27 cellular contexts compared by ENCODE assay signal in the genomic region with DNA sequence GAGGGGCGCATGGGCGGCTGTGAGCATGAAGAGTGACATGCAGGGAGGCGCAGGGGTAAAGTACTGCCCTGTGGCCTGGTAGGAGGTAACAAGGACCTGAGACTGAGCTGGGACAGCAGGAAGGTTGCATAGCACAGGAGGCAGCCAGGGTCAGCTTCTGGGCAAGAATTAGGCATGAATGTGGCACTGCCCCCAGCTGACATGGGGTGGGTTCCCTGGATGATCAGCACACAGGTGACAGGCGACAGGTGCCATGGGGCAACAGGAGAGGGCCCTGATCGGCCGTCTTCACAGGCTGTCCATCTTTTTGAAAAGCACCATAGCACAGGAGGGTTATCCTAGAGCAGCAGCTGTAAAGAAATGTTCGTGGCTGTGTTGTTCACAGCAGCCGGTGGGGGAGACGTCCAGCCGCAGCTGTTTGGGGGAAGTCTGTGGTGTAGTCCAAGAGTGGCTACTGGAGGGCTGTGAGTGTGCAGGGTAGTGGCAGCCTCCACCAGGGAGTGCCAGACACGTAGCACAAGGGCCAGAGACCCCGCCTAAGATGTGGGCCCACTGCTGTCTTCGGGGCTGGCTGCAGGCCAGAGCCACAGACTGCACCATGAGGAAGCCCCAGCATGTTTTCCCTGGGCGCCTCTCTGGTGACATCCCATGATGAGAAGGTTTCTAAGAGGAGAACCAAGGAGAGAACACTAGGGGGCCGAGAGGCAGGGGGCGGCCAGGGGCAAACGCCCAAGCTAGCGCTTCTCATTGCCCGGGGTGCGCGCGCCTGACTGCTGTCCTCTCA. TPM values are rescaled to one million over a fixed set of nuclear protein-coding genes. Genes with fewer than 3 reads are reported as not detected.
A peak's percentile ranks its signal among the peaks of the same experiment; 100 is the strongest.
DNase-seq lines count a peak whose midpoint lies in the region; ATAC-seq and TF ChIP-seq lines count a peak whose summit lies in the region.
"Had no signal": no experiment of that assay in that cellular context is flagged by ENCODE, and none has a peak within 500 bp of the region (broad histone marks: within the 10 kb centered on the region; RNA-seq: fewer than 3 reads in every experiment).

No MANE protein-coding gene starts in this region.

- no peaks in the 10 kb centered on the region for H3K79me2 ChIP-seq in DND-41 (ENCODE audit: insufficient read depth, low read length)

- H3K4me2 ChIP-seq in DND-41 (ENCODE audit: insufficient read depth, low read length): no peak overlapping the region

- H3K4me1 ChIP-seq in DND-41 (ENCODE audit: insufficient read depth, low read length): no peaks in the 10 kb centered on the region
- H3K4me1 ChIP-seq: heart left ventricle, thyroid gland had no signal

- TF ChIP-seq CTCF in DND-41 (IDR thresholded peaks at IDR 0.05; ENCODE audit: borderline replicate concordance, extremely low read depth, low read length, poor library complexity, severe bottlenecking) (no peak), chondrocyte (IDR thresholded peaks at IDR 0.05) (no peak)

- no peaks in the 10 kb centered on the region for H3K9me3 Mint-ChIP-seq in activated naive CD8-positive, alpha-beta T cell treated with anti-CD3 and anti-CD28 coated beads, Interleukin-2, amount 10 ng/mL, durations not matched to agents 7 days and 5 days
- no peaks in the 10 kb centered on the region for H3K9me3 Mint-ChIP-seq in chondrocyte (ENCODE audit: low read depth)
- H3K9me3 Mint-ChIP-seq: activated B cell treated with CpG ODN at 0.5 μM for 24 hours, naive B cell had no signal

- H3K9ac ChIP-seq in DND-41 (ENCODE audit: low read depth, low read length): no peak overlapping the region

- no peaks in the 10 kb centered on the region for H3K4me1 Mint-ChIP-seq in activated naive CD8-positive, alpha-beta T cell treated with anti-CD3 and anti-CD28 coated beads, Interleukin-2, amount 10 ng/mL, durations not matched to agents 7 days and 5 days
- H3K4me1 Mint-ChIP-seq in chondrocyte (ENCODE audit: low read depth): no peaks in the 10 kb centered on the region
- H3K4me1 Mint-ChIP-seq: activated B cell treated with CpG ODN at 0.5 μM for 24 hours had no signal

- H4K20me1 ChIP-seq in DND-41 (ENCODE audit: insufficient read depth, low read length): 0 out of 2 replicates have a peak, but pooled peaks cover 3% of the 10 kb centered on the region

- H2AFZ ChIP-seq in DND-41 (ENCODE audit: low read depth, low read length): no peak overlapping the region

- intact Hi-C loops in posterior vena cava (cut with DNase I): loop anchor here in 1 of 2 donors (2.0 kb wide), 1 partner anchor 13 kb away; no protein-coding TSS in a partner anchor

- ATAC-seq in DND-41 (ENCODE audit: insufficient read depth, low read depth): peak; percentile 22; the same call in 2 of the 3 replicates
- ATAC-seq in activated naive CD8-positive, alpha-beta T cell treated with anti-CD3 and anti-CD28 coated beads, Interleukin-2, amount 10 ng/mL, durations not matched to agents 7 days and 5 days (ENCODE audit: low read depth): peak; percentile 23
- ATAC-seq: heart left ventricle, left colon had no signal

- H3K4me3 Mint-ChIP-seq in activated naive CD8-positive, alpha-beta T cell treated with anti-CD3 and anti-CD28 coated beads, Interleukin-2, amount 10 ng/mL, durations not matched to agents 7 days and 5 days: no peak overlapping the region
- H3K4me3 Mint-ChIP-seq in chondrocyte (ENCODE audit: unreplicated experiment): no peak overlapping the region
- H3K4me3 Mint-ChIP-seq: activated B cell treated with CpG ODN at 0.5 μM for 24 hours; CD4-positive, alpha-beta memory T cell had no signal

- no peak overlapping the region for H3K27ac Mint-ChIP-seq in activated naive CD8-positive, alpha-beta T cell treated with anti-CD3 and anti-CD28 coated beads, Interleukin-2, amount 10 ng/mL, durations not matched to agents 7 days and 5 days
- no peak overlapping the region for H3K27ac Mint-ChIP-seq in chondrocyte (ENCODE audit: unreplicated experiment)
- H3K27ac Mint-ChIP-seq: activated B cell treated with CpG ODN at 0.5 μM for 24 hours, naive B cell had no signal

- DNase-seq in DND-41: no peak
- DNase-seq in Kasumi-1 (lab: John Stamatoyannopoulos, UW): peak; percentile 39 to 42
- no peak for DNase-seq in activated naive CD8-positive, alpha-beta T cell treated with anti-CD3 and anti-CD28 coated beads, Interleukin-2, amount 10 ng/mL, durations not matched to agents 7 days and 5 days
- DNase-seq in posterior vena cava (ENCODE audit: low spot score): peak; percentile 77
- no peak for DNase-seq in chondrocyte (ENCODE audit: low spot score)
- DNase-seq in activated T-cell treated with anti-CD3 and anti-CD28 coated beads, Interleukin-2, amount 50 U/mL, for 48 hours: no peak
- DNase-seq in NCI-H748 treated with DMSO at 0.1 percent for 48 hours (lab: John Stamatoyannopoulos, UW): no peak
- DNase-seq: activated B cell treated with CpG ODN at 0.5 μM for 24 hours; activated CD4-positive, alpha-beta T cell treated with anti-CD3 and anti-CD28 coated beads, Interleukin-2, amount 50 U/mL, for 4 hours; activated effector memory CD4-positive, alpha-beta T cell treated with anti-CD3 and anti-CD28 coated beads, Interleukin-2, amount 50 U/mL, for 16 hours; activated T-cell treated with anti-CD3 and anti-CD28 coated beads for 4 hours; brain microvascular endothelial cell; CD4-positive, alpha-beta memory T cell; effector CD4-positive, alpha-beta T cell; foreskin fibroblast; heart left ventricle; left colon; mesenchymal stem cell; MG63; naive B cell; NCI-H146; NCI-H69; ovary; stimulated activated CD4-positive, alpha-beta T cell treated with anti-CD3 and anti-CD28 coated beads, Interleukin-12 subunit alpha, Interleukin-12 subunit beta, amount 100 ng/mL, for 4 hours; stimulated activated CD4-positive, alpha-beta T cell treated with anti-CD3 and anti-CD28 coated beads, Interleukin-4, amount 100 ng/mL, for 4 hours; stimulated activated naive CD4-positive, alpha-beta T cell treated with Interleukin-2 at 50 U/mL for 16 hours; thyroid gland had no signal

- no peak overlapping the region for H3K27ac ChIP-seq in DND-41 (ENCODE audit: low read length)
- H3K27ac ChIP-seq: brain microvascular endothelial cell, heart left ventricle, ovary, thyroid gland had no signal

- POLR2A ChIA-PET in activated naive CD8-positive, alpha-beta T cell treated with anti-CD3 and anti-CD28 coated beads, Interleukin-2, amount 10 ng/mL, durations not matched to agents 7 days and 5 days (lab: Charles Lee): interaction anchor here (1.0 kb wide), 1 partner anchor 27 kb away, joined by 3 read pairs; a partner anchor contains a TSS

- no peaks in the 10 kb centered on the region; the same call in 1 of the 2 replicates for H3K36me3 ChIP-seq in DND-41 (ENCODE audit: insufficient read depth, low read length)
- H3K36me3 ChIP-seq: ovary had no signal

- no peaks in the 10 kb centered on the region for H3K27me3 ChIP-seq in DND-41 (ENCODE audit: insufficient read depth, low read length, poor library complexity)
- H3K27me3 ChIP-seq: brain microvascular endothelial cell, heart left ventricle, MG63, ovary, thyroid gland had no signal

- no peak overlapping the region for H3K4me3 ChIP-seq in DND-41 (ENCODE audit: low read depth in 1 of 2, low read length in 2 of 2)
- H3K4me3 ChIP-seq: heart left ventricle, MG63, ovary, thyroid gland had no signal

- peaks cover 3% of the 10 kb centered on the region for H3K36me3 Mint-ChIP-seq in activated naive CD8-positive, alpha-beta T cell treated with anti-CD3 and anti-CD28 coated beads, Interleukin-2, amount 10 ng/mL, durations not matched to agents 7 days and 5 days
- H3K36me3 Mint-ChIP-seq in chondrocyte (ENCODE audit: low read depth): peaks cover 11% of the 10 kb centered on the region
- H3K36me3 Mint-ChIP-seq: CD4-positive, alpha-beta memory T cell; naive B cell had no signal

- no peaks in the 10 kb centered on the region for H3K27me3 Mint-ChIP-seq in activated naive CD8-positive, alpha-beta T cell treated with anti-CD3 and anti-CD28 coated beads, Interleukin-2, amount 10 ng/mL, durations not matched to agents 7 days and 5 days
- no peaks in the 10 kb centered on the region for H3K27me3 Mint-ChIP-seq in chondrocyte (ENCODE audit: low read depth)
- H3K27me3 Mint-ChIP-seq: activated B cell treated with CpG ODN at 0.5 μM for 24 hours; CD4-positive, alpha-beta memory T cell; naive B cell had no signal

- H3K9me3 ChIP-seq in DND-41 (ENCODE audit: insufficient read depth, low read length, severe bottlenecking): no peaks in the 10 kb centered on the region
- H3K9me3 ChIP-seq: heart left ventricle, MG63, ovary, thyroid gland had no signal

RNA-seq across cellular contexts. Expression of a gene that starts 8.4 kb away (rescaled TPM):
- total RNA-seq in activated naive CD8-positive, alpha-beta T cell treated with anti-CD3 and anti-CD28 coated beads, Interleukin-2, amount 10 ng/mL, durations not matched to agents 7 days and 5 days: 1 to 10 TPM; 1.2 TPM
- total RNA-seq in posterior vena cava (1 to 10 TPM; 4.7 to 5.6 TPM), chondrocyte (6.0 to 6.3 TPM (median 6.3 TPM) in 3 replicates)

RNA-seq across cellular contexts. Expression of a gene that starts 15.8 kb away (rescaled TPM):
- total RNA-seq in activated naive CD8-positive, alpha-beta T cell treated with anti-CD3 and anti-CD28 coated beads, Interleukin-2, amount 10 ng/mL, durations not matched to agents 7 days and 5 days: under 1 TPM; 0.06 TPM
- 100 to 1,000 TPM; 242 to 274 TPM for total RNA-seq in posterior vena cava
- 271 to 361 TPM (median 274 TPM) in 3 replicates for total RNA-seq in chondrocyte
- total RNA-seq: activated B cell treated with CpG ODN at 0.5 μM for 24 hours had no signal

RNA-seq across cellular contexts. Expression of a gene that starts 26.9 kb away (rescaled TPM):
- 10 to 100 TPM; 51.7 to 53.3 TPM for total RNA-seq in activated naive CD8-positive, alpha-beta T cell treated with anti-CD3 and anti-CD28 coated beads, Interleukin-2, amount 10 ng/mL, durations not matched to agents 7 days and 5 days
- total RNA-seq in posterior vena cava: 1 to 10 TPM; 4.3 to 4.8 TPM
- total RNA-seq in chondrocyte: 15.6 to 18.8 TPM (median 18.0 TPM) in 3 replicates

Comparison
In these comparisons a context has a peak if more than half of its experiments do, and no peak if none do; other contexts are left out.
1. DNase-seq: peak in Kasumi-1 (2 of 2) and posterior vena cava (single experiment); none in DND-41 (single experiment), activated naive CD8-positive, alpha-beta T cell treated with anti-CD3 and anti-CD28 coated beads, Interleukin-2, amount 10 ng/mL, durations not matched to agents 7 days and 5 days (single experiment), chondrocyte (single experiment), activated T-cell treated with anti-CD3 and anti-CD28 coated beads, Interleukin-2, amount 50 U/mL, for 48 hours (0 of 2) and NCI-H748 treated with DMSO at 0.1 percent for 48 hours (single experiment).
2. RNA of a gene that starts 15.8 kb away (total RNA-seq): 242 to 274 TPM in posterior vena cava and 271 to 361 TPM in chondrocyte; 0.06 TPM in activated naive CD8-positive, alpha-beta T cell treated with anti-CD3 and anti-CD28 coated beads, Interleukin-2, amount 10 ng/mL, durations not matched to agents 7 days and 5 days; every median in the first group is over 100 times any median in the second.